Comparison of ENCODE assay signal across 1 cellular context in the genomic region with DNA sequence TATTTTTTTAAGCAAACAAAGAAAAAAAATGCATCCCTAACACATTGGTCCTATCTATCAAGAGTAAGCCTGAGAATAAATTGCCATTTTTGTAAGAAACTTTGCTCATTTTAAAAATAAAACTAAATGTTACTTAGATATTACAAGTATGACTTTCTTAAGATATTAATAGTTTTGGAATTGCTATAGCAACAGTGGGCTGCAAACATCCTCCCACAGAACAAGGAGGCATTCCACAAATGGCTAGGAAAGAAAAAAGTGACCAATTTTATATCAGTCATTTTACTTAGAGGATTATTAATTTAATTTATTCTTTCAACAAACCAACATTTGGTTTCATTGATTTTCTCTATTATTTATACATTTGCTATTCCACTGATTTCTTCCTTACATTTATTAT.
TF ChIP-seq lines count a peak whose summit lies in the region.

No MANE protein-coding gene starts in this region.

TF ChIP-seq in IMR-90, 13 proteins besides CTCF, POLR2A, EP300 and RAD21 (continued from another document):
- TF ChIP-seq, protein P1, sequence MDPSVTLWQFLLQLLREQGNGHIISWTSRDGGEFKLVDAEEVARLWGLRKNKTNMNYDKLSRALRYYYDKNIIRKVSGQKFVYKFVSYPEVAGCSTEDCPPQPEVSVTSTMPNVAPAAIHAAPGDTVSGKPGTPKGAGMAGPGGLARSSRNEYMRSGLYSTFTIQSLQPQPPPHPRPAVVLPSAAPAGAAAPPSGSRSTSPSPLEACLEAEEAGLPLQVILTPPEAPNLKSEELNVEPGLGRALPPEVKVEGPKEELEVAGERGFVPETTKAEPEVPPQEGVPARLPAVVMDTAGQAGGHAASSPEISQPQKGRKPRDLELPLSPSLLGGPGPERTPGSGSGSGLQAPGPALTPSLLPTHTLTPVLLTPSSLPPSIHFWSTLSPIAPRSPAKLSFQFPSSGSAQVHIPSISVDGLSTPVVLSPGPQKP (IDR thresholded peaks at IDR 0.05; ENCODE audit: borderline replicate concordance, low read depth, low read length) = no peak
- TF ChIP-seq SMC3 (IDR thresholded peaks at IDR 0.05; ENCODE audit: low read depth, low read length) = no peak
- TF ChIP-seq MAZ (IDR thresholded peaks at IDR 0.05; ENCODE audit: borderline replicate concordance, low read depth, low read length) = no peak
- no peak for TF ChIP-seq RCOR1 (IDR thresholded peaks at IDR 0.05; ENCODE audit: insufficient replicate concordance, low read length)
- no peak for TF ChIP-seq CEBPB (IDR thresholded peaks at IDR 0.05; ENCODE audit: low read depth, low read length)
- TF ChIP-seq, protein P2, sequence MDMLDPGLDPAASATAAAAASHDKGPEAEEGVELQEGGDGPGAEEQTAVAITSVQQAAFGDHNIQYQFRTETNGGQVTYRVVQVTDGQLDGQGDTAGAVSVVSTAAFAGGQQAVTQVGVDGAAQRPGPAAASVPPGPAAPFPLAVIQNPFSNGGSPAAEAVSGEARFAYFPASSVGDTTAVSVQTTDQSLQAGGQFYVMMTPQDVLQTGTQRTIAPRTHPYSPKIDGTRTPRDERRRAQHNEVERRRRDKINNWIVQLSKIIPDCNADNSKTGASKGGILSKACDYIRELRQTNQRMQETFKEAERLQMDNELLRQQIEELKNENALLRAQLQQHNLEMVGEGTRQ (IDR thresholded peaks at IDR 0.05; ENCODE audit: low read depth, low read length) = no peak
- TF ChIP-seq BHLHE40 (IDR thresholded peaks at IDR 0.05; ENCODE audit: low read depth, low read length) = no peak
- no peak for TF ChIP-seq MXI1 (IDR thresholded peaks at IDR 0.05; ENCODE audit: borderline replicate concordance, low read depth, low read length)
- no peak for TF ChIP-seq MAFK (IDR thresholded peaks at IDR 0.05; ENCODE audit: low read depth, low read length)
- TF ChIP-seq RFX5 (IDR thresholded peaks at IDR 0.05; ENCODE audit: low read depth, low read length) = no peak
- no peak for TF ChIP-seq NFE2L2 (IDR thresholded peaks at IDR 0.05; ENCODE audit: low read depth, low read length)
